ENCODE assay signal across 28 cellular contexts in genomic region chr11:68064876-68065275, GRCh38. TPM values are rescaled to one million over a fixed set of nuclear protein-coding genes. Genes with fewer than 3 reads are reported as not detected.
"Had no signal": no experiment of that assay in that cellular context is flagged by ENCODE, and none has a peak within 500 bp of the region (broad histone marks: within the 10 kb centered on the region; RNA-seq: fewer than 3 reads in every experiment).

No MANE protein-coding gene starts in this region.

- H3K9me3 ChIP-seq: ascending aorta, body of pancreas, MG63 had no signal

- FAIRE-seq: bronchial epithelial cell had no signal

- H3K4me3 ChIP-seq: ascending aorta, body of pancreas, MG63, SK-N-MC had no signal

- H3K27me3 ChIP-seq: ascending aorta, body of pancreas, MG63 had no signal

- ATAC-seq: activated naive CD8-positive, alpha-beta T cell treated with anti-CD3 and anti-CD28 coated beads, Interleukin-2, amount 50 U/mL, for 24 hours; activated T-cell treated with anti-CD3 and anti-CD28 coated beads, Interleukin-2, amount 50 U/mL, for 72 hours; body of pancreas; Panc1; Right ventricle myocardium inferior had no signal

- H3K27ac ChIP-seq: ascending aorta, body of pancreas, SK-N-MC, VCaP had no signal

- DNase-seq: activated CD4-positive, alpha-beta memory T cell treated with anti-CD3 and anti-CD28 coated beads, Interleukin-2, amount 10 ng/mL, durations not matched to agents 7 days and 5 days; activated CD4-positive, alpha-beta T cell treated with anti-CD3 and anti-CD28 coated beads, Interleukin-2, amount 10 ng/mL, durations not matched to agents 7 days and 5 days; activated CD4-positive, CD25-positive, alpha-beta regulatory T cell; activated CD8-positive, alpha-beta memory T cell treated with anti-CD3 and anti-CD28 coated beads, Interleukin-2, amount 50 U/mL, for 4 hours; activated naive CD4-positive, alpha-beta T cell; activated naive CD8-positive, alpha-beta T cell treated with anti-CD3 and anti-CD28 coated beads, Interleukin-2, amount 50 U/mL, for 24 hours; activated T-cell treated with anti-CD3 and anti-CD28 coated beads, Interleukin-2, amount 50 U/mL, for 72 hours; amniotic stem cell; body of pancreas; MG63; MV-4-11; NCI-H1092 treated with DMSO at 0.1 percent for 48 hours; NCI-H1417 treated with DMSO at 0.1 percent for 48 hours; NCI-H1694 treated with DMSO at 0.1 percent for 48 hours; NCI-H2029 treated with DMSO at 0.1 percent for 48 hours; NCI-H510A treated with DMSO at 0.1 percent for 48 hours; NCI-H69; NK-92 treated with Interleukin-12 subunit alpha and Interleukin-12 subunit beta, amount 100 ng/mL, for 24 hours; OCI-M1; RPMI8226; T-helper 1 cell had no signal

- H3K4me1 ChIP-seq: ascending aorta, body of pancreas had no signal

RNA-seq across cellular contexts. Expression of gene ALDH3B1, which starts 54.7 kb away (rescaled TPM):
- total RNA-seq: activated CD4-positive, alpha-beta memory T cell treated with anti-CD3 and anti-CD28 coated beads, Interleukin-2, amount 10 ng/mL, durations not matched to agents 7 days and 5 days; T-helper 2 cell treated with Interferon-gamma antibody and Interleukin-4, amounts not matched to agents 100 ng/mL and 5 ng/mL, for 36 hours had no signal
